Comparison of ENCODE assay signal across 30 cellular contexts in the genomic region with DNA sequence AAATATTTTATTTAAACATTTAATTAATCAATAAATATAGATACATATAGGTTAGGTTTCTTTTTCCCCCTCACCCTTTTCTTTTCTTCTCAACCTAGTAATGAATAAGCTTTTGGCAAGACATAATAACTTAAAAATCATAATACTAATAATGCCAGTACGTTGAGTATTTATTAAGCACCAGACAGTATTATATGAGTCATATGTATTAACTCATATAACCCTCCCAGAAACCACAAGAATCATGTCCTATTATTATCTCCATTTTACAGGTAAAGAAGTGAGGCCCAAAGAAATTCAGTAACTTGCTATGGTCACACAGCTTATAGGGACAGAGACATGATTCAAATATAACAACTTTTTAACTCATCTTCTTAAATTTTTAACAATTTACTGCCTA.
"Had no signal": no experiment of that assay in that cellular context is flagged by ENCODE, and none has a peak within 500 bp of the region (broad histone marks: within the 10 kb centered on the region; RNA-seq: fewer than 3 reads in every experiment).

No MANE protein-coding gene starts in this region.

- H3K9me3 ChIP-seq: colonic mucosa, gastrocnemius medialis, heart left ventricle had no signal

- H3K27ac ChIP-seq: brain microvascular endothelial cell, colonic mucosa, gastrocnemius medialis, heart left ventricle had no signal

- H3K4me3 Mint-ChIP-seq: activated CD4-positive, alpha-beta memory T cell treated with anti-CD3 and anti-CD28 coated beads for 36 hours; activated CD4-positive, alpha-beta T cell treated with anti-CD3 and anti-CD28 coated beads for 36 hours; activated CD4-positive, alpha-beta T cell treated with anti-CD3 and anti-CD28 coated beads, Interleukin-2, amount 10 ng/mL, durations not matched to agents 24 days and 14 days; activated naive CD4-positive, alpha-beta T cell treated with anti-CD3 and anti-CD28 coated beads, Interleukin-2, amount 10 ng/mL, durations not matched to agents 7 days and 5 days; activated naive CD8-positive, alpha-beta T cell treated with anti-CD3 and anti-CD28 coated beads, Interleukin-2, amount 10 ng/mL, durations not matched to agents 7 days and 5 days; activated T-cell treated with anti-CD3 and anti-CD28 coated beads, Interleukin-2, amount 50 U/mL, for 24 hours; activated T-cell treated with anti-CD3 and anti-CD28 coated beads, Interleukin-2, amount 50 U/mL, for 72 hours had no signal

- H3K27me3 ChIP-seq: brain microvascular endothelial cell, colonic mucosa, gastrocnemius medialis, heart left ventricle had no signal

- ATAC-seq: activated CD4-positive, alpha-beta T cell treated with anti-CD3 and anti-CD28 coated beads for 36 hours; activated naive CD4-positive, alpha-beta T cell treated with anti-CD3 and anti-CD28 coated beads, Interleukin-2, amount 50 U/mL, for 72 hours; activated T-cell treated with anti-CD3 and anti-CD28 coated beads, Interleukin-2, amount 50 U/mL, for 72 hours; esophagus mucosa; gastrocnemius medialis; heart left ventricle had no signal

- H3K27me3 Mint-ChIP-seq: activated CD4-positive, alpha-beta memory T cell treated with anti-CD3 and anti-CD28 coated beads for 36 hours; activated CD4-positive, alpha-beta T cell treated with anti-CD3 and anti-CD28 coated beads for 36 hours; activated CD4-positive, alpha-beta T cell treated with anti-CD3 and anti-CD28 coated beads, Interleukin-2, amount 10 ng/mL, durations not matched to agents 24 days and 14 days; activated naive CD4-positive, alpha-beta T cell treated with anti-CD3 and anti-CD28 coated beads, Interleukin-2, amount 10 ng/mL, durations not matched to agents 7 days and 5 days; activated naive CD8-positive, alpha-beta T cell treated with anti-CD3 and anti-CD28 coated beads, Interleukin-2, amount 10 ng/mL, durations not matched to agents 7 days and 5 days; activated T-cell treated with anti-CD3 and anti-CD28 coated beads, Interleukin-2, amount 50 U/mL, for 24 hours had no signal

- H3K4me3 ChIP-seq: colonic mucosa, gastrocnemius medialis, heart left ventricle had no signal

- FAIRE-seq: astrocyte, endometrium, endothelial cell of umbilical vein had no signal

- H3K9me3 Mint-ChIP-seq: activated CD4-positive, alpha-beta memory T cell treated with anti-CD3 and anti-CD28 coated beads for 36 hours; activated CD4-positive, alpha-beta T cell treated with anti-CD3 and anti-CD28 coated beads, Interleukin-2, amount 10 ng/mL, durations not matched to agents 24 days and 14 days; activated naive CD8-positive, alpha-beta T cell treated with anti-CD3 and anti-CD28 coated beads, Interleukin-2, amount 10 ng/mL, durations not matched to agents 7 days and 5 days had no signal

- H3K36me3 ChIP-seq: brain microvascular endothelial cell, colonic mucosa, gastrocnemius medialis, heart left ventricle had no signal

- H3K4me1 Mint-ChIP-seq: activated CD4-positive, alpha-beta T cell treated with anti-CD3 and anti-CD28 coated beads for 36 hours; activated CD4-positive, alpha-beta T cell treated with anti-CD3 and anti-CD28 coated beads, Interleukin-2, amount 10 ng/mL, durations not matched to agents 24 days and 14 days; activated naive CD4-positive, alpha-beta T cell treated with anti-CD3 and anti-CD28 coated beads, Interleukin-2, amount 10 ng/mL, durations not matched to agents 7 days and 5 days; activated naive CD8-positive, alpha-beta T cell treated with anti-CD3 and anti-CD28 coated beads, Interleukin-2, amount 10 ng/mL, durations not matched to agents 7 days and 5 days had no signal

- H3K4me1 ChIP-seq: colonic mucosa, gastrocnemius medialis, heart left ventricle had no signal

- H3K36me3 Mint-ChIP-seq: activated CD4-positive, alpha-beta memory T cell treated with anti-CD3 and anti-CD28 coated beads for 36 hours; activated naive CD4-positive, alpha-beta T cell treated with anti-CD3 and anti-CD28 coated beads, Interleukin-2, amount 10 ng/mL, durations not matched to agents 7 days and 5 days; activated naive CD4-positive, alpha-beta T cell treated with anti-CD3 and anti-CD28 coated beads, Interleukin-2, amount 50 U/mL, for 72 hours; activated naive CD8-positive, alpha-beta T cell treated with anti-CD3 and anti-CD28 coated beads, Interleukin-2, amount 10 ng/mL, durations not matched to agents 7 days and 5 days had no signal

- DNase-seq: activated CD4-positive, alpha-beta memory T cell treated with anti-CD3 and anti-CD28 coated beads for 36 hours; activated CD4-positive, alpha-beta T cell treated with anti-CD3 and anti-CD28 coated beads for 36 hours; activated CD4-positive, alpha-beta T cell treated with anti-CD3 and anti-CD28 coated beads, Interleukin-2, amount 10 ng/mL, durations not matched to agents 24 days and 14 days; activated CD4-positive, CD25-positive, alpha-beta regulatory T cell; activated CD4-positive, CD25-positive, alpha-beta regulatory T cell treated with anti-CD3 and anti-CD28 coated beads, Interleukin-2, amount 50 U/mL, for 72 hours; activated CD8-positive, alpha-beta memory T cell treated with anti-CD3 and anti-CD28 coated beads, Interleukin-2, amount 50 U/mL, for 48 hours; activated gamma-delta T cell; activated naive CD4-positive, alpha-beta T cell; activated naive CD4-positive, alpha-beta T cell treated with anti-CD3 and anti-CD28 coated beads, Interleukin-2, amount 10 ng/mL, durations not matched to agents 7 days and 5 days; activated naive CD8-positive, alpha-beta T cell treated with anti-CD3 and anti-CD28 coated beads, Interleukin-2, amount 10 ng/mL, durations not matched to agents 7 days and 5 days; activated T-cell treated with anti-CD3 and anti-CD28 coated beads for 4 hours; activated T-cell treated with anti-CD3 and anti-CD28 coated beads, Interleukin-2, amount 50 U/mL, for 24 hours; activated T-cell treated with anti-CD3 and anti-CD28 coated beads, Interleukin-2, amount 50 U/mL, for 72 hours; amniotic stem cell; anterior cingulate cortex; brain microvascular endothelial cell; central memory CD4-positive, alpha-beta T cell; cerebellar nuclear complex; colonic mucosa; effector CD8-positive, alpha-beta T cell; foreskin fibroblast; gastrocnemius medialis; glutamatergic neuron; heart left ventricle; T-helper 2 cell had no signal

- H3K27ac Mint-ChIP-seq: activated CD4-positive, alpha-beta memory T cell treated with anti-CD3 and anti-CD28 coated beads for 36 hours; activated CD4-positive, alpha-beta T cell treated with anti-CD3 and anti-CD28 coated beads for 36 hours; activated CD4-positive, alpha-beta T cell treated with anti-CD3 and anti-CD28 coated beads, Interleukin-2, amount 10 ng/mL, durations not matched to agents 24 days and 14 days; activated naive CD4-positive, alpha-beta T cell treated with anti-CD3 and anti-CD28 coated beads, Interleukin-2, amount 10 ng/mL, durations not matched to agents 7 days and 5 days; activated naive CD4-positive, alpha-beta T cell treated with anti-CD3 and anti-CD28 coated beads, Interleukin-2, amount 50 U/mL, for 72 hours; activated naive CD8-positive, alpha-beta T cell treated with anti-CD3 and anti-CD28 coated beads, Interleukin-2, amount 10 ng/mL, durations not matched to agents 7 days and 5 days; activated T-cell treated with anti-CD3 and anti-CD28 coated beads, Interleukin-2, amount 50 U/mL, for 24 hours; activated T-cell treated with anti-CD3 and anti-CD28 coated beads, Interleukin-2, amount 50 U/mL, for 72 hours had no signal
